In genomic region chr21:15853126-15853525, GRCh38 we compare ENCODE assay signal across 22 cellular contexts.
DNase-seq lines count a peak whose midpoint lies in the region; ATAC-seq, FAIRE-seq and TF ChIP-seq lines count a peak whose summit lies in the region.
"Had no signal": no experiment of that assay in that cellular context is flagged by ENCODE, and none has a peak within 500 bp of the region (broad histone marks: within the 10 kb centered on the region; RNA-seq: fewer than 3 reads in every experiment).

No MANE protein-coding gene starts in this region.

- TF ChIP-seq CTCF in MCF 10A (IDR thresholded peaks at IDR 0.05; ENCODE audit: unreplicated experiment) (no peak), breast epithelium (IDR thresholded peaks at IDR 0.05) (no peak), astrocyte (IDR thresholded peaks at IDR 0.05; ENCODE audit: insufficient read depth, low read depth, low read length) (no peak)

- H3K9me3 ChIP-seq in breast epithelium, result no peaks in the 10 kb centered on the region
- H3K9me3 ChIP-seq in astrocyte (ENCODE audit: insufficient read depth, low read depth, low read length), result no peaks in the 10 kb centered on the region
- H3K9me3 ChIP-seq in small intestine (ENCODE audit: control insufficient read depth, low read depth), result no peaks in the 10 kb centered on the region
- H3K9me3 ChIP-seq: A549, Caco-2 had no signal

- H3K27me3 ChIP-seq in breast epithelium (no peaks in the 10 kb centered on the region), astrocyte (ENCODE audit: insufficient read depth, low read length) (no peaks in the 10 kb centered on the region), small intestine (ENCODE audit: control insufficient read depth in 2 of 2, insufficient read depth in 2 of 2, low read length in 2 of 2) (no peaks in the 10 kb centered on the region)
- H3K27me3 ChIP-seq: BLaER1 treated with 17β-estradiol and CSF1 and Interleukin-3, amounts not matched to agents 10 nM and 100 nM had no signal

- WGBS in small intestine, 3 donors, result 96 to 98% (median 98%) methylated on average over 3 of the region's 3 CpGs

- H3K4me1 Mint-ChIP-seq in MCF 10A (ENCODE audit: insufficient read depth, unreplicated experiment) (peaks cover 18% of the 10 kb centered on the region), astrocyte (ENCODE audit: low read depth, unreplicated experiment) (peaks cover 3% of the 10 kb centered on the region)
- H3K4me1 Mint-ChIP-seq: B cell had no signal

- CTCF ChIA-PET in MCF 10A (lab: Yijun Ruan, JAX), result interaction anchor here (0.5 kb wide), 1 partner anchor 89 kb away, joined by 8 read pairs; no protein-coding TSS in a partner anchor
- CTCF ChIA-PET in HEK293T (lab: Yijun Ruan, JAX), result no interaction called here

- no peak overlapping the region for H3K4me2 ChIP-seq in astrocyte (ENCODE audit: low read length)
- H3K4me2 ChIP-seq: A549; BLaER1 treated with 17β-estradiol and CSF1 and Interleukin-3, amounts not matched to agents 10 nM and 100 nM had no signal

- no peaks in the 10 kb centered on the region for H3K79me2 ChIP-seq in astrocyte (ENCODE audit: insufficient read depth, low read length)

- no peak overlapping the region for H3K9ac ChIP-seq in astrocyte (ENCODE audit: low read length)
- H3K9ac ChIP-seq: BLaER1 treated with 17β-estradiol and CSF1 and Interleukin-3, amounts not matched to agents 10 nM and 100 nM had no signal

- H3K27ac ChIP-seq in breast epithelium (no peak overlapping the region), astrocyte (ENCODE audit: low read depth, low read length) (no peak overlapping the region), small intestine (ENCODE audit: low read depth in 1 of 2, low read length in 1 of 2) (no peak overlapping the region)
- H3K27ac ChIP-seq: 22Rv1; A549; BLaER1 treated with 17β-estradiol and CSF1 and Interleukin-3, amounts not matched to agents 10 nM and 100 nM; C4-2B had no signal

- H3K4me3 Mint-ChIP-seq in MCF 10A (ENCODE audit: unreplicated experiment) (no peak overlapping the region), astrocyte (ENCODE audit: unreplicated experiment) (no peak overlapping the region)
- H3K4me3 Mint-ChIP-seq: B cell; CD4-positive, alpha-beta T cell; CD8-positive, alpha-beta T cell had no signal

- H3K36me3 Mint-ChIP-seq in MCF 10A (ENCODE audit: insufficient read depth, unreplicated experiment), result peaks cover 35% of the 10 kb centered on the region
- peaks cover 7% of the 10 kb centered on the region for H3K36me3 Mint-ChIP-seq in astrocyte (ENCODE audit: low read depth, unreplicated experiment)

- ATAC-seq in left lobe of liver, result no peak
- ATAC-seq: A549; CD8-positive, alpha-beta T cell had no signal

- no peaks in the 10 kb centered on the region for H3K9me3 Mint-ChIP-seq in MCF 10A (ENCODE audit: unreplicated experiment)
- no peaks in the 10 kb centered on the region for H3K9me3 Mint-ChIP-seq in astrocyte (ENCODE audit: unreplicated experiment)
- H3K9me3 Mint-ChIP-seq: CD4-positive, alpha-beta T cell; CD8-positive, alpha-beta T cell had no signal

- BruUV-seq in MCF 10A (replicated peaks; lab: Mats Ljungman, UMichigan), result no TSS peak

- H3K27me3 Mint-ChIP-seq in MCF 10A (ENCODE audit: insufficient read depth, unreplicated experiment) (no peaks in the 10 kb centered on the region), astrocyte (ENCODE audit: low read depth, unreplicated experiment) (no peaks in the 10 kb centered on the region)
- H3K27me3 Mint-ChIP-seq: B cell; CD4-positive, alpha-beta T cell had no signal

- H3K4me3 ChIP-seq in breast epithelium, result no peak overlapping the region
- no peak overlapping the region for H3K4me3 ChIP-seq in astrocyte (ENCODE audit: insufficient read depth, low read depth, low read length)
- H3K4me3 ChIP-seq in small intestine (ENCODE audit: low read depth in 1 of 2, low read length in 2 of 2), result no peak overlapping the region
- H3K4me3 ChIP-seq: A549; BLaER1 treated with 17β-estradiol and CSF1 and Interleukin-3, amounts not matched to agents 10 nM and 100 nM had no signal

- DNase-seq in MCF 10A (ENCODE audit: unreplicated experiment), result no peak
- no peak for DNase-seq in breast epithelium (ENCODE audit: low spot score in 2 of 2)
- no peak for DNase-seq in GM12891 (ENCODE audit: insufficient read length, low spot score)
- no peak for DNase-seq in astrocyte (ENCODE audit: low read depth)
- no peak for DNase-seq in small intestine
- DNase-seq in left lobe of liver (ENCODE audit: low spot score), result no peak
- no peak for DNase-seq in HEK293T (ENCODE audit: extremely low spot score)
- DNase-seq: AML-193; Caco-2; Calu3; CD4-positive, alpha-beta T cell; CD8-positive, alpha-beta T cell; DMS79 treated with DMSO at 0.1 percent for 48 hours; GF-D8 had no signal

- FAIRE-seq in GM12891 (lab: Jason Lieb, UNC), result peak; percentile 74
- FAIRE-seq in astrocyte (lab: Jason Lieb, UNC), result peak; percentile 5
- peak; percentile 62 for FAIRE-seq in small intestine (lab: Jason Lieb, UNC)
- FAIRE-seq: A549, D721Med, GM12892, GM18507 had no signal

- TF ChIP-seq POLR2A in breast epithelium (IDR thresholded peaks at IDR 0.05), result no peak
- TF ChIP-seq POLR2A in GM12891 (IDR thresholded peaks at IDR 0.05; ENCODE audit: low read depth, low read length), result no peak

- no peak overlapping the region for H2AFZ ChIP-seq in astrocyte (ENCODE audit: low read depth, low read length)

- H4K20me1 ChIP-seq in astrocyte (ENCODE audit: insufficient read depth, low read length), result no peaks in the 10 kb centered on the region
- H4K20me1 ChIP-seq: BLaER1 treated with 17β-estradiol and CSF1 and Interleukin-3, amounts not matched to agents 10 nM and 100 nM had no signal

- H3K27ac Mint-ChIP-seq in MCF 10A (ENCODE audit: low read depth, unreplicated experiment) (peak overlapping the region; percentile 12), astrocyte (ENCODE audit: unreplicated experiment) (no peak overlapping the region)
- H3K27ac Mint-ChIP-seq: B cell; CD4-positive, alpha-beta T cell; CD8-positive, alpha-beta T cell had no signal

- intact Hi-C loops in MCF 10A (cut with micrococcal nuclease) (no loop called here), breast epithelium (cut with DNase I; ENCODE audit: low total_unique reads) (no loop called here)

- H3K36me3 ChIP-seq in breast epithelium, result peaks cover 5% of the 10 kb centered on the region
- H3K36me3 ChIP-seq in astrocyte (ENCODE audit: insufficient read depth, low read length), result peaks cover 3% of the 10 kb centered on the region
- no peaks in the 10 kb centered on the region for H3K36me3 ChIP-seq in small intestine (ENCODE audit: control insufficient read depth in 2 of 2, insufficient read depth in 2 of 2, low read length in 2 of 2)

- H3K4me1 ChIP-seq in breast epithelium (no peaks in the 10 kb centered on the region), astrocyte (ENCODE audit: insufficient read depth, low read length) (peaks cover 26% of the 10 kb centered on the region), small intestine (ENCODE audit: control insufficient read depth in 2 of 2, insufficient read depth in 1 of 2, low read depth in 1 of 2, low read length in 1 of 2) (no peaks in the 10 kb centered on the region)
- H3K4me1 ChIP-seq: Caco-2 had no signal

- POLR2A ChIA-PET in MCF 10A (lab: Yijun Ruan, JAX) (interaction anchor here (0.7 kb wide), 1 partner anchor 46 kb away, joined by 3 read pairs; no protein-coding TSS in a partner anchor), HEK293T (lab: Yijun Ruan, JAX) (no interaction called here)

TF ChIP-seq in GM12891, 5 proteins besides CTCF, POLR2A, EP300 and RAD21:
- no peak for TF ChIP-seq POLR2AphosphoS5 (IDR thresholded peaks at IDR 0.05; ENCODE audit: low read depth, low read length)
- no peak for TF ChIP-seq TAF1 (IDR thresholded peaks at IDR 0.05; ENCODE audit: low read depth, low read length)
- TF ChIP-seq SPI1 (IDR thresholded peaks at IDR 0.05; ENCODE audit: low read depth, low read length), result no peak
- TF ChIP-seq PAX5 (IDR thresholded peaks at IDR 0.05; ENCODE audit: insufficient read depth, low read length, severe bottlenecking), result no peak
- TF ChIP-seq POU2F2 (IDR thresholded peaks at IDR 0.05; ENCODE audit: low read depth, low read length), result no peak

TF ChIP-seq in HEK293T, 16 proteins besides CTCF, POLR2A, EP300 and RAD21:
- TF ChIP-seq ZNF384 (IDR thresholded peaks at IDR 0.05) (no peak), CTBP1 (IDR thresholded peaks at IDR 0.05; ENCODE audit: borderline replicate concordance) (no peak)
